ENCODE assay signal across 20 cellular contexts in the genomic region with DNA sequence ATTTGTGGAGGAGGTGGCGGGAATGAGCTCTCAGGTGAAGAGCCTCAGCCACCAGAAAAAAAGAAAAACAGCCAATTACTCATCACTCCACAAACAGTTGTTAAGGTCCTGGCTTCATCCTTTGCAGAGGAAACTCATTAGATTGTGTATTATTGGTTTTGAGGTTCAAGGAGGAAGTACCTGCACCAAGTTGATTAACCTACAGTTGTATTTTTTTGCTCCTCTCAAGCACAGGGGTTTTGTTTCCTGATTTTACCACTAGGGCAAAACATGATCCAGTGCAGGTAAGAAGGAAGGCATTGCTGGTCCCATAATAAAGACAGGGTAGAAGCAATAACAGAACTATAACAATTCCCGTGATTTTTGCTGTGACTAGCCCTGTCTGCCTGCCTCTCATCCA.
A peak's percentile ranks its signal among the peaks of the same experiment; 100 is the strongest.
DNase-seq lines count a peak whose midpoint lies in the region; ATAC-seq and TF ChIP-seq lines count a peak whose summit lies in the region.
"Had no signal": no experiment of that assay in that cellular context is flagged by ENCODE, and none has a peak within 500 bp of the region (broad histone marks: within the 10 kb centered on the region; RNA-seq: fewer than 3 reads in every experiment).

No MANE protein-coding gene starts in this region.

- intact Hi-C loops in HCT116 (cut with micrococcal nuclease): loop anchor here (5.0 kb wide), 2 partner anchors 192 to 272 kb away; no protein-coding TSS in a partner anchor
- intact Hi-C loops in mammary epithelial cell (cut with micrococcal nuclease): no loop called here
- intact Hi-C loops in colonic mucosa (cut with DNase I): no loop called here
- intact Hi-C loops in lower leg skin (cut with DNase I; ENCODE audit: low total_unique reads): no loop called here

- no peak for TF ChIP-seq POLR2A in HCT116 (IDR thresholded peaks at IDR 0.05; ENCODE audit: borderline replicate concordance, extremely low read depth, insufficient read depth, insufficient read length)
- TF ChIP-seq POLR2A in lower leg skin (IDR thresholded peaks at IDR 0.05): no peak

- BruUV-seq in HCT116 (replicated peaks; lab: Mats Ljungman, UMichigan): no TSS peak
- no TSS peak for BruUV-seq in mammary epithelial cell (replicated peaks; lab: Mats Ljungman, UMichigan)

- RAD21 ChIA-PET in HCT116 (lab: Charles Lee; ENCODE audit: low non-redundant PET in 1 of 2, low total read pairs in 2 of 2, uncharacterized antibody in 2 of 2, unreplicated experiment in 2 of 2): no interaction called here

- H3K4me1 Mint-ChIP-seq in activated T-cell treated with anti-CD3 and anti-CD28 coated beads, Interleukin-2, amount 50 U/mL, for 4 hours (ENCODE audit: low read depth): no peaks in the 10 kb centered on the region
- H3K4me1 Mint-ChIP-seq: brain had no signal

- in situ Hi-C loops in mammary epithelial cell (cut with MboI; ENCODE audit: low sequenced_read_pairs in 2 of 2): loop anchor here (10.0 kb wide), 3 partner anchors 190 to 270 kb away; no protein-coding TSS in a partner anchor

- H3K4me3 ChIP-seq in HCT116 (replicated peaks in 1 of 2; ENCODE audit: low read depth in 1 of 2, low read length in 2 of 2) (no peak overlapping the region), mammary epithelial cell (replicated peaks in 1 of 3; ENCODE audit: insufficient read depth in 1 of 3, low read depth in 2 of 3, low read length in 3 of 3) (no peak overlapping the region), mesenchymal stem cell (ENCODE audit: insufficient read depth in 1 of 2, low read depth in 1 of 2, low read length in 2 of 2) (no peak overlapping the region), colonic mucosa (no peak overlapping the region), lower leg skin (ENCODE audit: low read depth, poor library complexity, severe bottlenecking) (no peak overlapping the region)
- H3K4me3 ChIP-seq: HAP-1 had no signal

- H3K36me3 Mint-ChIP-seq in activated T-cell treated with anti-CD3 and anti-CD28 coated beads, Interleukin-2, amount 50 U/mL, for 4 hours (ENCODE audit: insufficient read depth): no peaks in the 10 kb centered on the region
- H3K36me3 Mint-ChIP-seq: brain had no signal

- H3K4ac ChIP-seq in mesenchymal stem cell (ENCODE audit: low read depth in 1 of 2, low read length in 2 of 2): no peak overlapping the region

- no peak overlapping the region for H3K14ac ChIP-seq in mesenchymal stem cell (ENCODE audit: low read length in 2 of 2)

- peak; percentile 57 for ATAC-seq in HCT116
- no peak for ATAC-seq in activated T-cell treated with anti-CD3 and anti-CD28 coated beads, Interleukin-2, amount 50 U/mL, for 4 hours

- CTCF ChIA-PET in HCT116 (lab: Charles Lee) (no interaction called here), mammary epithelial cell (lab: Charles Lee; ENCODE audit: low non-redundant PET) (no interaction called here)

- dilution Hi-C loops in mammary epithelial cell (cut with HindIII; ENCODE audit: low sequenced_read_pairs): no loop called here

- H3K18ac ChIP-seq in mesenchymal stem cell (ENCODE audit: low read depth in 1 of 2, low read length in 2 of 2): no peak overlapping the region

- TF ChIP-seq CTCF in GM12874 (IDR thresholded peaks at IDR 0.05; ENCODE audit: insufficient read depth, low read depth, low read length): 0 out of 2 replicates have a peak, but pooled peaks have one; percentile 5
- TF ChIP-seq CTCF in HCT116 (IDR thresholded peaks at IDR 0.05 in 2 of 3, conservative IDR thresholded peaks at IDR 0.05 in 1 of 3; ENCODE audit: borderline replicate concordance in 1 of 3, insufficient read depth in 1 of 3, low read depth in 2 of 3, low read length in 2 of 3): peak in 1 of 3 experiments; percentile 26; a peak in 2 of 6 replicates
- TF ChIP-seq CTCF in mammary epithelial cell (conservative IDR thresholded peaks at IDR 0.05 in 1 of 2, IDR thresholded peaks at IDR 0.05 in 1 of 2; ENCODE audit: extremely low read depth in 1 of 2, insufficient read depth in 1 of 2, low read depth in 1 of 2, low read length in 2 of 2): peak; percentile 18 to 34
- no peak for TF ChIP-seq CTCF in colonic mucosa (IDR thresholded peaks at IDR 0.05)
- TF ChIP-seq CTCF in lower leg skin (IDR thresholded peaks at IDR 0.05): no peak

- TF ChIP-seq RAD21 in HCT116 (IDR thresholded peaks at IDR 0.05; ENCODE audit: low read depth): no peak

- H3K27me3 ChIP-seq in HCT116 (ENCODE audit: insufficient read depth, low read length): no peaks in the 10 kb centered on the region
- H3K27me3 ChIP-seq in mammary epithelial cell (ENCODE audit: insufficient read depth, low read length): no peaks in the 10 kb centered on the region
- H3K27me3 ChIP-seq in mesenchymal stem cell (ENCODE audit: control insufficient read depth in 1 of 2, insufficient read depth in 1 of 2, low read length in 2 of 2): peaks cover 0 to 13% of the 10 kb centered on the region in 2 experiments
- H3K27me3 ChIP-seq in colonic mucosa: no peaks in the 10 kb centered on the region

- H3K4me3 Mint-ChIP-seq in activated T-cell treated with anti-CD3 and anti-CD28 coated beads, Interleukin-2, amount 50 U/mL, for 4 hours: no peak overlapping the region
- H3K4me3 Mint-ChIP-seq: brain; CD4-positive, alpha-beta T cell; IgD-negative memory B cell had no signal

- peaks cover 3% of the 10 kb centered on the region for H3K27me3 Mint-ChIP-seq in activated T-cell treated with anti-CD3 and anti-CD28 coated beads, Interleukin-2, amount 50 U/mL, for 4 hours (ENCODE audit: low read depth)

- H2AFZ ChIP-seq in HCT116 (ENCODE audit: low read depth, low read length, poor library complexity, severe bottlenecking) (no peak overlapping the region), mammary epithelial cell (ENCODE audit: low read depth, low read length) (peak overlapping the region; percentile 16), mesenchymal stem cell (ENCODE audit: low read depth, low read length) (no peak overlapping the region)

- H4K20me1 ChIP-seq in HCT116 (ENCODE audit: insufficient read depth) (no peaks in the 10 kb centered on the region), mammary epithelial cell (ENCODE audit: insufficient read depth, low read length) (no peaks in the 10 kb centered on the region)

- H3K4me2 ChIP-seq in HCT116 (ENCODE audit: low read length) (no peak overlapping the region), mammary epithelial cell (ENCODE audit: insufficient read depth, low read depth, low read length) (no peak overlapping the region), mesenchymal stem cell (ENCODE audit: low read length, poor library complexity, severe bottlenecking) (peak overlapping the region; percentile 66)

- WGBS in mammary epithelial cell (ENCODE audit: low coverage, missing lambda C conversion rate): 42% methylated on average over 2 of the region's 2 CpGs
- WGBS in mesenchymal stem cell: 62% methylated on average over 2 of the region's 2 CpGs
- WGBS in lower leg skin, 2 donors: 81 to 89% methylated on average over 2 of the region's 2 CpGs

- H3K4me1 ChIP-seq in HCT116 (ENCODE audit: control insufficient read depth in 1 of 2, insufficient read depth in 2 of 2, low read length in 2 of 2) (peaks cover 0 to 6% of the 10 kb centered on the region in 2 experiments; a peak in 1 of 4 replicates), mammary epithelial cell (ENCODE audit: insufficient read depth, low read length) (no peaks in the 10 kb centered on the region), mesenchymal stem cell (ENCODE audit: control insufficient read depth, insufficient read depth, low read depth, low read length) (no peaks in the 10 kb centered on the region), colonic mucosa (no peaks in the 10 kb centered on the region)
- H3K4me1 ChIP-seq: HAP-1 had no signal

- H3K9me2 ChIP-seq in HCT116 (ENCODE audit: insufficient read depth): no peaks in the 10 kb centered on the region

- H2BK5ac ChIP-seq in mesenchymal stem cell (ENCODE audit: low read depth, low read length, poor library complexity, severe bottlenecking): no peak overlapping the region

- H3K27ac ChIP-seq in HCT116 (ENCODE audit: low read depth, low read length): no peak overlapping the region
- H3K27ac ChIP-seq in mammary epithelial cell (ENCODE audit: insufficient read depth, low read depth, low read length): no peak overlapping the region
- H3K27ac ChIP-seq in mesenchymal stem cell (ENCODE audit: low read length, poor library complexity, severe bottlenecking): peak overlapping the region; percentile 80
- H3K27ac ChIP-seq in colonic mucosa: no peak overlapping the region
- H3K27ac ChIP-seq: RWPE1 had no signal

- POLR2A ChIA-PET in HCT116 (lab: Charles Lee): no interaction called here

- no peaks in the 10 kb centered on the region for H3K79me1 ChIP-seq in mesenchymal stem cell (replicated peaks; ENCODE audit: low read length, poor library complexity, severe bottlenecking)

- no peaks in the 10 kb centered on the region for H3K9me3 ChIP-seq in HCT116 (ENCODE audit: control insufficient read depth in 1 of 2, insufficient read depth in 1 of 2, low read depth in 1 of 2, low read length in 2 of 2)
- H3K9me3 ChIP-seq in mammary epithelial cell (replicated peaks; ENCODE audit: insufficient read depth, low read length): no peaks in the 10 kb centered on the region
- no peaks in the 10 kb centered on the region for H3K9me3 ChIP-seq in mesenchymal stem cell (ENCODE audit: control insufficient read depth, low read length)
- H3K9me3 ChIP-seq in colonic mucosa: no peaks in the 10 kb centered on the region
- H3K9me3 ChIP-seq: HAP-1 had no signal

- no peak overlapping the region for H2BK120ac ChIP-seq in mesenchymal stem cell (ENCODE audit: low read depth, low read length)

- H3K79me2 ChIP-seq in HCT116 (ENCODE audit: insufficient read depth, low read length): no peaks in the 10 kb centered on the region
- no peaks in the 10 kb centered on the region for H3K79me2 ChIP-seq in mammary epithelial cell (ENCODE audit: insufficient read depth, low read length)

- DNase-seq in HCT116 (ENCODE audit: low read depth, low spot score) (no peak), mammary epithelial cell (peak; percentile 9), mesenchymal stem cell (no peak), colonic mucosa (no peak), anterior cingulate cortex (lab: John Stamatoyannopoulos, UW) (no peak), lower leg skin (ENCODE audit: low spot score in 2 of 2) (no peak)
- DNase-seq in activated T-cell treated with anti-CD3 and anti-CD28 coated beads, Interleukin-2, amount 50 U/mL, for 4 hours: no peak
- DNase-seq: CD4-positive, alpha-beta T cell; hippocampal formation; kidney; midbrain; MV-4-11; NCI-H1930; stimulated activated CD4-positive, alpha-beta T cell treated with anti-CD3 and anti-CD28 coated beads, Interleukin-12 subunit alpha, Interleukin-12 subunit beta, amount 100 ng/mL, for 4 hours; stimulated activated CD8-positive, alpha-beta memory T cell treated with anti-CD3 and anti-CD28 coated beads, Interleukin-4, amount 100 ng/mL, for 48 hours had no signal

- no peak overlapping the region for H2BK15ac ChIP-seq in mesenchymal stem cell (ENCODE audit: low read depth, poor library complexity, severe bottlenecking)

- no peak overlapping the region for H4K8ac ChIP-seq in mesenchymal stem cell (ENCODE audit: low read length)

- H2AK5ac ChIP-seq in mesenchymal stem cell (ENCODE audit: low read length, severe bottlenecking): no peak overlapping the region

- H2BK12ac ChIP-seq in mesenchymal stem cell (ENCODE audit: low read length in 2 of 2): no peak overlapping the region

- no peak overlapping the region for H3K23ac ChIP-seq in mesenchymal stem cell (ENCODE audit: low read length in 2 of 2)

- H3K36me3 ChIP-seq in HCT116 (ENCODE audit: control insufficient read depth in 1 of 2, insufficient read depth in 2 of 2, low read length in 2 of 2) (no peaks in the 10 kb centered on the region), mammary epithelial cell (ENCODE audit: insufficient read depth, low read length) (no peaks in the 10 kb centered on the region), mesenchymal stem cell (ENCODE audit: control insufficient read depth in 1 of 2, insufficient read depth in 2 of 2, low read depth in 1 of 2, low read length in 2 of 2) (no peaks in the 10 kb centered on the region), colonic mucosa (no peaks in the 10 kb centered on the region)
- H3K36me3 ChIP-seq: HAP-1 had no signal

- H4K91ac ChIP-seq in mesenchymal stem cell (ENCODE audit: low read length): no peak overlapping the region

- H3K9me3 Mint-ChIP-seq in activated T-cell treated with anti-CD3 and anti-CD28 coated beads, Interleukin-2, amount 50 U/mL, for 4 hours: peaks cover 10% of the 10 kb centered on the region

- H3K9ac ChIP-seq in HCT116 (ENCODE audit: low read length): no peak overlapping the region
- no peak overlapping the region for H3K9ac ChIP-seq in mammary epithelial cell (ENCODE audit: insufficient read depth, low read length)
- no peak overlapping the region for H3K9ac ChIP-seq in mesenchymal stem cell (ENCODE audit: low read length)
- no peak overlapping the region for H3K9ac ChIP-seq in colonic mucosa (ENCODE audit: low read depth in 2 of 2, low read length in 2 of 2)

Comparison
In these comparisons a context has a peak if more than half of its experiments do, and no peak if none do; other contexts are left out.
1. CTCF ChIP-seq: peak in GM12874 (single experiment) and mammary epithelial cell (2 of 2); none in colonic mucosa (single experiment) and lower leg skin (0 of 3).